Comparison of ENCODE assay signal across 14 cellular contexts in genomic region chr4:154497901-154498300, GRCh38. TPM values are rescaled to one million over a fixed set of nuclear protein-coding genes. Genes with fewer than 3 reads are reported as not detected.
DNase-seq lines count a peak whose midpoint lies in the region; ATAC-seq and TF ChIP-seq lines count a peak whose summit lies in the region.
"Had no signal": no experiment of that assay in that cellular context is flagged by ENCODE, and none has a peak within 500 bp of the region (broad histone marks: within the 10 kb centered on the region; RNA-seq: fewer than 3 reads in every experiment).

No MANE protein-coding gene starts in this region.

- 88% methylated on average over 5 of the region's 5 CpGs for WGBS in esophagus muscularis mucosa

- H3K36me3 ChIP-seq in esophagus muscularis mucosa, result no peaks in the 10 kb centered on the region
- H3K36me3 ChIP-seq in A673 (ENCODE audit: insufficient read depth, low read length, poor library complexity, severe bottlenecking), result no peaks in the 10 kb centered on the region
- H3K36me3 ChIP-seq: BLaER1 treated with 17β-estradiol and CSF1 and Interleukin-3, amounts not matched to agents 10 nM and 100 nM had no signal

- peak; percentile 51 for DNase-seq in H4 (ENCODE audit: low spot score)
- peak; percentile 55 for DNase-seq in astrocyte of the cerebellum (ENCODE audit: low read depth)
- DNase-seq in esophagus muscularis mucosa (ENCODE audit: extremely low spot score), result peak; percentile 45
- no peak for DNase-seq in NCI-H1694 treated with DMSO at 0.1 percent for 48 hours (lab: John Stamatoyannopoulos, UW)
- DNase-seq in Right ventricle myocardium superior, result no peak
- no peak for DNase-seq in A673 (ENCODE audit: low spot score)
- DNase-seq: Calu3; CD4-positive, CD25-positive, alpha-beta regulatory T cell; DMS 273 treated with DMSO at 0.1 percent for 48 hours; GOT3; HCEC 1CT; HFFc6 had no signal

- intact Hi-C loops in esophagus muscularis mucosa (cut with DNase I), result no loop called here
- intact Hi-C loops in Right ventricle myocardium superior (cut with DNase I), result no loop called here
- intact Hi-C loops in A673 (cut with micrococcal nuclease; ENCODE audit: unreplicated experiment), result no loop called here

- in situ Hi-C loops in astrocyte of the cerebellum (cut with HindIII; ENCODE audit: low sequenced_read_pairs), result loop anchor here (5.0 kb wide), 1 partner anchor 36 kb away; no protein-coding TSS in a partner anchor

- TF ChIP-seq CTCF in astrocyte of the cerebellum (IDR thresholded peaks at IDR 0.05; ENCODE audit: low read depth, low read length, missing control alignments) (no peak), esophagus muscularis mucosa (IDR thresholded peaks at IDR 0.05) (no peak), A673 (conservative IDR thresholded peaks at IDR 0.05; ENCODE audit: low read depth, low read length) (no peak)

- H3K27ac ChIP-seq in esophagus muscularis mucosa (replicated peaks in 1 of 4) (no peak overlapping the region), A673 (ENCODE audit: low read depth, low read length, poor library complexity, severe bottlenecking) (no peak overlapping the region)
- H3K27ac ChIP-seq: BLaER1 treated with 17β-estradiol and CSF1 and Interleukin-3, amounts not matched to agents 10 nM and 100 nM had no signal

- TF ChIP-seq EP300 in esophagus muscularis mucosa (IDR thresholded peaks at IDR 0.05), result no peak

- CTCF ChIA-PET in A673 (lab: Charles Lee), result no interaction called here

- no peak for ATAC-seq in Right ventricle myocardium superior (ENCODE audit: poor library complexity)

- H3K27me3 ChIP-seq in esophagus muscularis mucosa, result peaks cover 0 to 9% (median 0%) of the 10 kb centered on the region in 4 donors
- peaks cover 27% of the 10 kb centered on the region for H3K27me3 ChIP-seq in A673 (replicated peaks; ENCODE audit: insufficient read depth, low read depth, low read length, poor library complexity)
- H3K27me3 ChIP-seq: BLaER1 treated with 17β-estradiol and CSF1 and Interleukin-3, amounts not matched to agents 10 nM and 100 nM had no signal

- no peak overlapping the region for H3K4me3 ChIP-seq in astrocyte of the cerebellum (ENCODE audit: low read depth, low read length)
- no peak overlapping the region for H3K4me3 ChIP-seq in esophagus muscularis mucosa
- no peak overlapping the region for H3K4me3 ChIP-seq in A673 (ENCODE audit: low read depth, low read length, poor library complexity, severe bottlenecking)
- H3K4me3 ChIP-seq: BLaER1 treated with 17β-estradiol and CSF1 and Interleukin-3, amounts not matched to agents 10 nM and 100 nM had no signal

- POLR2A ChIA-PET in A673 (lab: Charles Lee; ENCODE audit: low non-redundant PET), result no interaction called here

- H3K9me3 ChIP-seq in esophagus muscularis mucosa (no peaks in the 10 kb centered on the region), A673 (ENCODE audit: low read depth, low read length, poor library complexity, severe bottlenecking) (no peaks in the 10 kb centered on the region)

- H3K4me1 ChIP-seq in esophagus muscularis mucosa (no peaks in the 10 kb centered on the region), A673 (ENCODE audit: insufficient read depth, low read length, poor library complexity, severe bottlenecking) (no peaks in the 10 kb centered on the region)
- H3K4me1 ChIP-seq: BLaER1 treated with 17β-estradiol and CSF1 and Interleukin-3, amounts not matched to agents 10 nM and 100 nM had no signal

- no TSS peak for BruUV-seq in A673 (replicated peaks; lab: Mats Ljungman, UMichigan)

- TF ChIP-seq POLR2A in esophagus muscularis mucosa (IDR thresholded peaks at IDR 0.05; ENCODE audit: low read depth), result no peak

RNA-seq across cellular contexts. Expression of gene DCHS2, which starts 6.3 kb away (rescaled TPM):
- 0.29 and 0.53 TPM in 2 replicates for total RNA-seq in H4 (2014; rRNA removed; shearing (Covaris generic))
- 1 to 10 TPM; 2.7 to 5.8 (median 3.2) TPM for total RNA-seq in esophagus muscularis mucosa
- not detected for total RNA-seq in Right ventricle myocardium superior
- 0.33 and 0.58 TPM in 2 replicates for total RNA-seq in A673 (2021)
- total RNA-seq: CD4-positive, CD25-positive, alpha-beta regulatory T cell; G401; HFFc6 had no signal

RNA-seq across cellular contexts. Expression of gene PLRG1, which starts 52.3 kb away (rescaled TPM):
- total RNA-seq in H4 (2014; rRNA removed; shearing (Covaris generic)), result 103 and 117 TPM in 2 replicates
- total RNA-seq in esophagus muscularis mucosa (10 to 100 TPM; 35.6 to 45.7 (median 40.2) TPM), Right ventricle myocardium superior (35.9 TPM), A673 (2021) (116 and 117 TPM in 2 replicates)

Comparison
In these comparisons a context has a peak if more than half of its experiments do, and no peak if none do; other contexts are left out.
1. DNase-seq: peak in H4 (single experiment), astrocyte of the cerebellum (single experiment) and esophagus muscularis mucosa (single experiment); none in NCI-H1694 treated with DMSO at 0.1 percent for 48 hours (single experiment), Right ventricle myocardium superior (single experiment) and A673 (single experiment).